Comparison of ENCODE assay signal across 1 cellular context in genomic region chr14:74524076-74524812, GRCh38.
TF ChIP-seq lines count a peak whose summit lies in the region.

No MANE protein-coding gene starts in this region.

TF ChIP-seq in IMR-90, 13 proteins besides CTCF, POLR2A, EP300 and RAD21:
- TF ChIP-seq MAZ (IDR thresholded peaks at IDR 0.05; ENCODE audit: borderline replicate concordance, low read depth, low read length) (no peak), CHD1 (IDR thresholded peaks at IDR 0.05; ENCODE audit: low read depth, low read length) (no peak), MAFK (IDR thresholded peaks at IDR 0.05; ENCODE audit: low read depth, low read length) (no peak), RCOR1 (IDR thresholded peaks at IDR 0.05; ENCODE audit: insufficient replicate concordance, low read length) (no peak), SMC3 (IDR thresholded peaks at IDR 0.05; ENCODE audit: low read depth, low read length) (no peak), RFX5 (IDR thresholded peaks at IDR 0.05; ENCODE audit: low read depth, low read length) (no peak), USF2 (IDR thresholded peaks at IDR 0.05; ENCODE audit: low read depth, low read length) (no peak), CEBPB (IDR thresholded peaks at IDR 0.05; ENCODE audit: low read depth, low read length) (no peak), NFE2L2 (IDR thresholded peaks at IDR 0.05; ENCODE audit: low read depth, low read length) (no peak), FOS (IDR thresholded peaks at IDR 0.05; ENCODE audit: low read depth, low read length) (no peak), BHLHE40 (IDR thresholded peaks at IDR 0.05; ENCODE audit: low read depth, low read length) (no peak), MXI1 (IDR thresholded peaks at IDR 0.05; ENCODE audit: borderline replicate concordance, low read depth, low read length) (no peak)
- TF ChIP-seq, protein P1, sequence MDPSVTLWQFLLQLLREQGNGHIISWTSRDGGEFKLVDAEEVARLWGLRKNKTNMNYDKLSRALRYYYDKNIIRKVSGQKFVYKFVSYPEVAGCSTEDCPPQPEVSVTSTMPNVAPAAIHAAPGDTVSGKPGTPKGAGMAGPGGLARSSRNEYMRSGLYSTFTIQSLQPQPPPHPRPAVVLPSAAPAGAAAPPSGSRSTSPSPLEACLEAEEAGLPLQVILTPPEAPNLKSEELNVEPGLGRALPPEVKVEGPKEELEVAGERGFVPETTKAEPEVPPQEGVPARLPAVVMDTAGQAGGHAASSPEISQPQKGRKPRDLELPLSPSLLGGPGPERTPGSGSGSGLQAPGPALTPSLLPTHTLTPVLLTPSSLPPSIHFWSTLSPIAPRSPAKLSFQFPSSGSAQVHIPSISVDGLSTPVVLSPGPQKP (IDR thresholded peaks at IDR 0.05; ENCODE audit: borderline replicate concordance, low read depth, low read length): no peak
